ENCODE assay signal across 15 cellular contexts in genomic region chr4:172986114-172986513, GRCh38.
DNase-seq lines count a peak whose midpoint lies in the region; ATAC-seq and TF ChIP-seq lines count a peak whose summit lies in the region.
"Had no signal": no experiment of that assay in that cellular context is flagged by ENCODE, and none has a peak within 500 bp of the region (broad histone marks: within the 10 kb centered on the region; RNA-seq: fewer than 3 reads in every experiment).

No MANE protein-coding gene starts in this region.

- H3K4me3 ChIP-seq in OCI-LY3 (ENCODE audit: low read length) (no peak overlapping the region), upper lobe of left lung (no peak overlapping the region)
- H3K4me3 ChIP-seq: SJSA1 had no signal

- intact Hi-C loops in activated naive CD4-positive, alpha-beta T cell treated with anti-CD3 and anti-CD28 coated beads for 36 hours (cut with micrococcal nuclease): no loop called here

- DNase-seq in upper lobe of left lung: no peak
- no peak for DNase-seq in activated naive CD4-positive, alpha-beta T cell treated with anti-CD3 and anti-CD28 coated beads for 36 hours
- no peak for DNase-seq in SHP77 (lab: John Stamatoyannopoulos, UW)
- DNase-seq in T-helper 17 cell: no peak
- DNase-seq: activated CD4-positive, alpha-beta T cell treated with anti-CD3 and anti-CD28 coated beads for 36 hours; activated gamma-delta T cell treated with Interleukin-2 at 50 U/mL for 16 hours; foreskin fibroblast; left cardiac atrium; NCI-H2227 treated with DMSO at 0.1 percent for 48 hours had no signal

- no peak overlapping the region for H3K9ac ChIP-seq in OCI-LY3 (ENCODE audit: low read length)

- WGBS in upper lobe of left lung, 2 donors: 65 to 97% methylated on average over 1 of the region's 1 CpG

- TF ChIP-seq CTCF in OCI-LY3 (IDR thresholded peaks at IDR 0.05; ENCODE audit: low read depth, low read length) (no peak), upper lobe of left lung (IDR thresholded peaks at IDR 0.05) (no peak)

- H3K27me3 Mint-ChIP-seq in activated naive CD4-positive, alpha-beta T cell treated with anti-CD3 and anti-CD28 coated beads for 36 hours (ENCODE audit: low read depth): no peaks in the 10 kb centered on the region
- H3K27me3 Mint-ChIP-seq in T-helper 17 cell: peaks cover 5% of the 10 kb centered on the region

- H4K20me1 ChIP-seq in OCI-LY3 (ENCODE audit: insufficient read depth, low read length): no peaks in the 10 kb centered on the region

- no peak overlapping the region for H3K4me3 Mint-ChIP-seq in activated naive CD4-positive, alpha-beta T cell treated with anti-CD3 and anti-CD28 coated beads for 36 hours
- no peak overlapping the region for H3K4me3 Mint-ChIP-seq in T-helper 17 cell
- H3K4me3 Mint-ChIP-seq: activated CD4-positive, alpha-beta T cell treated with anti-CD3 and anti-CD28 coated beads for 36 hours; B cell had no signal

- CTCF ChIA-PET in activated naive CD4-positive, alpha-beta T cell treated with anti-CD3 and anti-CD28 coated beads for 36 hours (lab: Charles Lee): interaction anchor here (1.2 kb wide), 1 partner anchor 28 kb away, joined by 3 read pairs; no protein-coding TSS in a partner anchor

- peaks cover 20% of the 10 kb centered on the region for H3K4me1 ChIP-seq in OCI-LY3 (ENCODE audit: low read length)
- no peaks in the 10 kb centered on the region for H3K4me1 ChIP-seq in upper lobe of left lung

- H3K79me2 ChIP-seq in OCI-LY3 (ENCODE audit: low read length): no peaks in the 10 kb centered on the region

- H3K4me2 ChIP-seq in OCI-LY3 (ENCODE audit: low read length): peak overlapping the region; percentile 2; the same call in 1 of the 2 replicates

- no peak for TF ChIP-seq POLR2A in upper lobe of left lung (IDR thresholded peaks at IDR 0.05)

- no peaks in the 10 kb centered on the region for H3K4me1 Mint-ChIP-seq in activated naive CD4-positive, alpha-beta T cell treated with anti-CD3 and anti-CD28 coated beads for 36 hours (ENCODE audit: low read depth)
- H3K4me1 Mint-ChIP-seq in T-helper 17 cell: no peaks in the 10 kb centered on the region
- H3K4me1 Mint-ChIP-seq: activated CD4-positive, alpha-beta T cell treated with anti-CD3 and anti-CD28 coated beads for 36 hours; B cell had no signal

- peaks cover 9% of the 10 kb centered on the region for H3K9me3 Mint-ChIP-seq in activated naive CD4-positive, alpha-beta T cell treated with anti-CD3 and anti-CD28 coated beads for 36 hours

- H3K27ac Mint-ChIP-seq in activated naive CD4-positive, alpha-beta T cell treated with anti-CD3 and anti-CD28 coated beads for 36 hours: no peak overlapping the region
- no peak overlapping the region for H3K27ac Mint-ChIP-seq in T-helper 17 cell
- H3K27ac Mint-ChIP-seq: activated CD4-positive, alpha-beta T cell treated with anti-CD3 and anti-CD28 coated beads for 36 hours; B cell had no signal

- TF ChIP-seq EP300 in upper lobe of left lung (IDR thresholded peaks at IDR 0.05): no peak

- H3K36me3 Mint-ChIP-seq in activated naive CD4-positive, alpha-beta T cell treated with anti-CD3 and anti-CD28 coated beads for 36 hours (ENCODE audit: low read depth): no peaks in the 10 kb centered on the region
- no peaks in the 10 kb centered on the region for H3K36me3 Mint-ChIP-seq in T-helper 17 cell (ENCODE audit: low read depth)

- peak; percentile 82 for ATAC-seq in GM18511 (IDR thresholded peaks at IDR 0.05; ENCODE audit: unreplicated experiment)
- peak; percentile 83 for ATAC-seq in GM21381 (IDR thresholded peaks at IDR 0.05; ENCODE audit: unreplicated experiment)
- ATAC-seq in HG03045 (IDR thresholded peaks at IDR 0.05; ENCODE audit: unreplicated experiment): peak; percentile 62
- no peak for ATAC-seq in upper lobe of left lung (ENCODE audit: low FRiP score in 2 of 2)
- no peak for ATAC-seq in T-helper 17 cell
- ATAC-seq: activated CD4-positive, alpha-beta T cell treated with anti-CD3 and anti-CD28 coated beads for 36 hours; left cardiac atrium had no signal

- H3K36me3 ChIP-seq in OCI-LY3 (replicated peaks; ENCODE audit: low read depth, low read length) (no peaks in the 10 kb centered on the region), upper lobe of left lung (no peaks in the 10 kb centered on the region)
- H3K36me3 ChIP-seq: SJSA1 had no signal

- H3K27ac ChIP-seq in OCI-LY3 (ENCODE audit: low read length): no peak overlapping the region
- no peak overlapping the region for H3K27ac ChIP-seq in upper lobe of left lung
- H3K27ac ChIP-seq: SJSA1 had no signal

- no peaks in the 10 kb centered on the region for H3K27me3 ChIP-seq in OCI-LY3 (ENCODE audit: low read depth, low read length)
- no peaks in the 10 kb centered on the region for H3K27me3 ChIP-seq in upper lobe of left lung
- H3K27me3 ChIP-seq: SJSA1 had no signal

- no peak overlapping the region for H2AFZ ChIP-seq in OCI-LY3 (ENCODE audit: low read depth, low read length)

- H3K9me3 ChIP-seq in OCI-LY3 (ENCODE audit: insufficient read depth, low read length) (no peaks in the 10 kb centered on the region), upper lobe of left lung (peaks cover 0 to 11% (median 0%) of the 10 kb centered on the region in 4 donors), T-helper 17 cell (ENCODE audit: control insufficient read depth, low read length, poor library complexity, severe bottlenecking) (no peaks in the 10 kb centered on the region)

Comparison
In these comparisons a context has a peak if more than half of its experiments do, and no peak if none do; other contexts are left out.
1. ATAC-seq: peak in GM18511 (single experiment), GM21381 (single experiment) and HG03045 (single experiment); none in upper lobe of left lung (0 of 2) and T-helper 17 cell (single experiment).